In genomic region chr3:120144267-120144666, GRCh38 we compare ENCODE assay signal across 1 cellular context.
TF ChIP-seq lines count a peak whose summit lies in the region.

No MANE protein-coding gene starts in this region.

TF ChIP-seq in HepG2, 621 proteins besides CTCF, POLR2A, EP300 and RAD21 (continued from another document):
- no peak for TF ChIP-seq HOMEZ (CRISPR knock-in tag; IDR thresholded peaks at IDR 0.05; ENCODE audit: low read depth)
- peak; percentile 96 for TF ChIP-seq TEAD3 (CRISPR knock-in tag; optimal IDR thresholded peaks at IDR 0.05; ENCODE audit: borderline replicate concordance)
TF ChIP-seq in HepG2: peak in this region for 6.
